In the genomic region with DNA sequence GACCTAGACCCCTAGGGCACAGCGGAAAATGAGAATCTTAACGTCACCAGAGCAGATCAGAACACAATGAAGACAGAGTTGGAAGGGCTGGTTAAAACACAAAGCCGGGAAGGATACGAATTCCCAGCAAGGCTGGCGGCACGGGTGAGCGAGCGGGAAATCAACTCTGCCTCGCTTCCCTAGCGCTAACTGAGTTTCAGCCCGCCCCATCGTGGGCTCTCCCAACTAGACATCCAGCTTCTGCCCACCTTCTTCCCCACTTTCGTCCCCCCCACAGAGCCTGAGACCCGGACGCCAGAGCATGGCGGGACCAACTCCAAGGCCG, we compare ENCODE assay signal across 8 cellular contexts. TPM values are rescaled to one million over a fixed set of nuclear protein-coding genes. Genes with fewer than 3 reads are reported as not detected.
DNase-seq lines count a peak whose midpoint lies in the region; ATAC-seq and TF ChIP-seq lines count a peak whose summit lies in the region.

No MANE protein-coding gene starts in this region.

- peaks cover 3% of the 10 kb centered on the region for H3K9me3 ChIP-seq in RWPE2 (ENCODE audit: severe bottlenecking)

- ATAC-seq in GM18511 (IDR thresholded peaks at IDR 0.05; ENCODE audit: unreplicated experiment) (peak; percentile 17), RWPE2 (ENCODE audit: low read depth) (no peak; the same call in 2 of the 3 replicates), GM18517 (IDR thresholded peaks at IDR 0.05; ENCODE audit: unreplicated experiment) (no peak), GM19395 (IDR thresholded peaks at IDR 0.05; ENCODE audit: unreplicated experiment) (no peak)

- TF ChIP-seq CTCF in RWPE2 (IDR thresholded peaks at IDR 0.05; ENCODE audit: poor library complexity, severe bottlenecking) (no peak), fibroblast of the aortic adventitia (IDR thresholded peaks at IDR 0.05; ENCODE audit: insufficient read depth, low read length) (no peak), retinal pigment epithelial cell (conservative IDR thresholded peaks at IDR 0.05; ENCODE audit: low read depth, low read length) (no peak)

- H3K27me3 ChIP-seq in RWPE2 (ENCODE audit: insufficient read depth, poor library complexity, severe bottlenecking) = no peaks in the 10 kb centered on the region

- peak overlapping the region; percentile 44 for H3K4me3 ChIP-seq in RWPE2 (ENCODE audit: severe bottlenecking)
- peak overlapping the region; percentile 96 for H3K4me3 ChIP-seq in fibroblast of the aortic adventitia (ENCODE audit: low read depth, low read length)
- peak overlapping the region; percentile 88 for H3K4me3 ChIP-seq in retinal pigment epithelial cell (ENCODE audit: low read length)

- H3K36me3 ChIP-seq in RWPE2 (ENCODE audit: low read depth) = peaks cover 37% of the 10 kb centered on the region

- H3K27ac ChIP-seq in RWPE2 (ENCODE audit: poor library complexity, severe bottlenecking) = peak overlapping the region; percentile 70

- DNase-seq in RWPE2 (ENCODE audit: low spot score) = no peak
- DNase-seq in fibroblast of the aortic adventitia (ENCODE audit: low read depth) = no peak
- DNase-seq in retinal pigment epithelial cell (ENCODE audit: low read depth) = no peak
- DNase-seq in COLO829 (ENCODE audit: low spot score) = no peak
- DNase-seq in GM19238 (ENCODE audit: insufficient read length, low spot score) = no peak

- peaks cover 11% of the 10 kb centered on the region for H3K4me1 ChIP-seq in RWPE2 (ENCODE audit: insufficient read depth, poor library complexity, severe bottlenecking)

RNA-seq across cellular contexts. Expression of a gene that starts 0.4 kb away (rescaled TPM):
- 21.1 and 34.3 TPM in 2 replicates for total RNA-seq in fibroblast of the aortic adventitia (ENCODE audit: low replicate concordance)

RNA-seq across cellular contexts. Expression of a gene that starts 34.1 kb away (rescaled TPM):
- 21.2 and 39.8 TPM in 2 replicates for total RNA-seq in fibroblast of the aortic adventitia (ENCODE audit: low replicate concordance)

Comparison
In these comparisons a context has a peak if more than half of its experiments do, and no peak if none do; other contexts are left out.
1. H3K4me3 ChIP-seq: peak in every context shown above with its lines; median percentile 96 in fibroblast of the aortic adventitia; 88 in retinal pigment epithelial cell; 44 in RWPE2.